Comparison of ENCODE assay signal across 15 cellular contexts in the genomic region with DNA sequence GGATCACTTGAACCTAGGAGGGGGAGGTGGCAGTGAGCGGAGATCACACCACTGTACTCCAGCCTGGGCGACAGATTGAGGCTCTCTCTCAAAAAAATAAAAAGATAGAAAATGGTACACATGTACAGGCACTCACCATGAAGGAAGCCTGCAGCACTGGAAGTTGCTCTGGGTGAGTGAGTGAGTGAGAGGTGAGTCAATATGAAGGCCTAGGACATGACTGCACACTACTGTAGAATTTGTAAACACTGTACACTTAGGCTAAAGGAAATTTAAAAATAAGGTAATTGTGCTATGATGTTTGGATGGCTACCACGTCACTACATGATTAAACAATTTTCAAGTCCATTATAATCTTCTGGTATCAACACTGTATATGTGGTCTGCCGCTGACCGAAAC.
"Had no signal": no experiment of that assay in that cellular context is flagged by ENCODE, and none has a peak within 500 bp of the region (broad histone marks: within the 10 kb centered on the region; RNA-seq: fewer than 3 reads in every experiment).

No MANE protein-coding gene starts in this region.

- ATAC-seq: activated CD8-positive, alpha-beta memory T cell treated with anti-CD3 and anti-CD28 coated beads, Interleukin-2, amount 10 ng/mL, durations not matched to agents 7 days and 5 days; gastroesophageal sphincter; heart left ventricle; T-helper 17 cell had no signal

- H3K27ac ChIP-seq: cardiac muscle cell, gastroesophageal sphincter, heart left ventricle, left ventricle myocardium inferior, tibial artery, WERI-Rb-1 had no signal

- H3K4me3 ChIP-seq: cardiac muscle cell, gastroesophageal sphincter, heart left ventricle, left ventricle myocardium inferior, tibial artery had no signal

- H3K36me3 ChIP-seq: cardiac muscle cell, gastroesophageal sphincter, heart left ventricle, left ventricle myocardium inferior, WERI-Rb-1 had no signal

- DNase-seq: activated CD4-positive, alpha-beta memory T cell treated with anti-CD3 and anti-CD28 coated beads for 36 hours; activated CD8-positive, alpha-beta memory T cell treated with anti-CD3 and anti-CD28 coated beads, Interleukin-2, amount 10 ng/mL, durations not matched to agents 7 days and 5 days; dermis blood vessel endothelial cell; effector memory CD4-positive, alpha-beta T cell; heart left ventricle; left ventricle myocardium inferior; stimulated activated CD4-positive, alpha-beta T cell treated with anti-CD3 and anti-CD28 coated beads, Interleukin-12 subunit alpha, Interleukin-12 subunit beta, amount 100 ng/mL, for 4 hours; stimulated activated CD4-positive, alpha-beta T cell treated with anti-CD3 and anti-CD28 coated beads, Interleukin-1b, Interleukin-23, amount 100 ng/mL, for 48 hours; stimulated activated naive CD4-positive, alpha-beta T cell treated with Interleukin-2 at 50 U/mL for 16 hours; T-helper 17 cell; tibial artery; WERI-Rb-1 had no signal

- H3K27me3 ChIP-seq: cardiac muscle cell, gastroesophageal sphincter, heart left ventricle, tibial artery had no signal

- FAIRE-seq: endothelial cell of umbilical vein had no signal
